Comparison of ENCODE assay signal across 1 cellular context in the genomic region with DNA sequence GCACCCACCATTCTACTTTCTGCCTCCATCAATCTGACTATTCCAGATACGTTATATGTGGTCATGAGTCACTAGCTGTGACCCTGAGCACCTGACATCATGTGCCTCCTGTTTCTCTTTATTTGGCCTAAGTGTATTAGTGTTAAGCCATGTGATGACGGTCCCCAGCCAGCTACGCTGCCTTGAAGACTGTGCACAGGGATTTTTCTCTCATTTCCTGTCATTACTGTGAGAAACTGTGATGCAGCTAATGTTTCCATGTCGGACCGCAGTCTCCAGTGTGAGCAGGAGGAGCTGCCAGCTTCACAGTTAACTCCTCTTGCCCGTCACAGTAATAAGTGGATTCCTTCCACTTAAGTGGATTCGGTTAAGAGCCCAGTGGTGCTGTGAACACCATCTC.
TF ChIP-seq lines count a peak whose summit lies in the region.

No MANE protein-coding gene starts in this region.

TF ChIP-seq in HepG2, 621 proteins besides CTCF, POLR2A, EP300 and RAD21:
- peak; percentile 56; the same call in 1 of the 2 replicates for TF ChIP-seq CREB1 (IDR thresholded peaks at IDR 0.05)
- no peak for TF ChIP-seq CREB1 (CRISPR knock-in tag; IDR thresholded peaks at IDR 0.05)
- TF ChIP-seq PHF8 (CRISPR knock-in tag; IDR thresholded peaks at IDR 0.05): no peak
TF ChIP-seq in HepG2: peak in this region for 1.
